In the genomic region with DNA sequence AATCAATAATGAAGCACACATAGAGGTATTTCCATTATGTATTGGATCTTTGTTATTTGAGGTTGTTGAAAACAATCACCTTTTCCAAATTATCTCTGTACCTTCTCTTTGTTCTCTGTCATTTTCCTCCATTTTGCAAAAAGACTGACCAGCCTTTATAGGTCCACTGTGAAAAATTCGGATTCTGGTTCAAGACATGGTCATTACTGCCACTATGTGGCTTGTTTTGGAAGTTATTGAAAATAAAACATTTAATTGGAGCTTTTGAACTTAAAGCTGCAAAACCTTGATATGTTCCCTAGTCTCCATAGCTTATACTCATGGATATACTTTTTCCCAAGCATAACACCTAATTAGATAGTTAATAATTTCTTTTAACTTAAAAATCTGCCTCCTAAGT, we compare ENCODE assay signal across 10 cellular contexts.
DNase-seq lines count a peak whose midpoint lies in the region; ATAC-seq, FAIRE-seq and TF ChIP-seq lines count a peak whose summit lies in the region.
"Had no signal": no experiment of that assay in that cellular context is flagged by ENCODE, and none has a peak within 500 bp of the region (broad histone marks: within the 10 kb centered on the region; RNA-seq: fewer than 3 reads in every experiment).

No MANE protein-coding gene starts in this region.

- TF ChIP-seq POLR2A in ovary (IDR thresholded peaks at IDR 0.05), result no peak

- 41 to 47% (median 46%) methylated on average over 1 of the region's 1 CpG for WGBS in ovary, 3 donors

- H3K4me1 ChIP-seq in BE2C (peaks cover 4% of the 10 kb centered on the region; the same call in 1 of the 2 replicates), HEK293 (ENCODE audit: control insufficient read depth, insufficient read depth, low read length) (no peaks in the 10 kb centered on the region), ovary (ENCODE audit: insufficient read depth) (no peaks in the 10 kb centered on the region)

- DNase-seq in BE2C, result no peak
- DNase-seq in amniotic epithelial cell (ENCODE audit: low read depth), result peak; percentile 39
- DNase-seq in left kidney (ENCODE audit: low read depth, low spot score), result peak; percentile 31
- DNase-seq in NCI-H1048 (lab: John Stamatoyannopoulos, UW), result no peak
- DNase-seq in ovary, result no peak
- no peak for DNase-seq in HTR-8/SVneo (ENCODE audit: insufficient read length, low spot score)
- DNase-seq: activated CD4-positive, alpha-beta T cell treated with anti-CD3 and anti-CD28 coated beads, Interleukin-2, amount 10 ng/mL, durations not matched to agents 7 days and 5 days; naive B cell had no signal

- TF ChIP-seq EP300 in ovary (IDR thresholded peaks at IDR 0.05), result no peak

- no peak for FAIRE-seq in HTR-8/SVneo (lab: Jason Lieb, UNC)

- intact Hi-C loops in ovary (cut with DNase I), result no loop called here

- POLR2A ChIA-PET in HEK293 (lab: Yijun Ruan, JAX), result interaction anchor here (0.6 kb wide), 1 partner anchor 902 kb away, joined by 3 read pairs; no protein-coding TSS in a partner anchor

- H3K4me3 ChIP-seq in BE2C (ENCODE audit: low read depth, low read length), result no peak overlapping the region
- no peak overlapping the region for H3K4me3 ChIP-seq in HEK293 (ENCODE audit: low read depth, low read length)
- H3K4me3 ChIP-seq in ovary, result no peak overlapping the region

- CTCF ChIA-PET in HEK293 (lab: Yijun Ruan, JAX), result interaction anchor here (0.5 to 1.4 kb wide), 12 partner anchors 10 to 1118 kb away, joined by 3 to 4 read pairs (median 3); no protein-coding TSS in a partner anchor

- TF ChIP-seq CTCF in BE2C (IDR thresholded peaks at IDR 0.05; ENCODE audit: low read depth, low read length) (peak; percentile 52), HEK293 (tag by site-specific recombination; IDR thresholded peaks at IDR 0.05) (peak; percentile 17; the same call in 1 of the 2 replicates), ovary (IDR thresholded peaks at IDR 0.05) (peak in 1 of 3 donors; percentile 25)

- H3K27me3 ChIP-seq in BE2C, result no peaks in the 10 kb centered on the region
- H3K27me3 ChIP-seq in ovary, result no peaks in the 10 kb centered on the region

- H3K27ac ChIP-seq in HEK293 (ENCODE audit: extremely low read depth, low read depth, low read length) (no peak overlapping the region), ovary (no peak overlapping the region)

- H3K9me3 ChIP-seq in BE2C (no peaks in the 10 kb centered on the region), HEK293 (ENCODE audit: control insufficient read depth, insufficient read depth, low read depth, low read length) (no peaks in the 10 kb centered on the region), ovary (no peaks in the 10 kb centered on the region)

- H3K36me3 ChIP-seq in BE2C, result no peaks in the 10 kb centered on the region
- H3K36me3 ChIP-seq in HEK293 (ENCODE audit: control insufficient read depth in 2 of 2, insufficient read depth in 1 of 2, low read length in 2 of 2), result no peaks in the 10 kb centered on the region
- H3K36me3 ChIP-seq in ovary, result no peaks in the 10 kb centered on the region

- ATAC-seq in GM19397 (IDR thresholded peaks at IDR 0.05; ENCODE audit: unreplicated experiment), result no peak

TF ChIP-seq in HEK293, 187 proteins besides CTCF, POLR2A, EP300 and RAD21:
- TF ChIP-seq ZBTB21 (tag by site-specific recombination; IDR thresholded peaks at IDR 0.05) (no peak), ZNF654 (tag by site-specific recombination; IDR thresholded peaks at IDR 0.05; ENCODE audit: low read depth) (peak; percentile 33)

Comparison
In these comparisons a context has a peak if more than half of its experiments do, and no peak if none do; other contexts are left out.
1. DNase-seq: peak in amniotic epithelial cell (single experiment) and left kidney (single experiment); none in BE2C (single experiment), NCI-H1048 (single experiment), ovary (0 of 5) and HTR-8/SVneo (single experiment).